In genomic region chr15:90309050-90309449, GRCh38 we compare ENCODE assay signal across 21 cellular contexts. TPM values are rescaled to one million over a fixed set of nuclear protein-coding genes. Genes with fewer than 3 reads are reported as not detected.
A peak's percentile ranks its signal among the peaks of the same experiment; 100 is the strongest.
DNase-seq lines count a peak whose midpoint lies in the region; ATAC-seq, FAIRE-seq and TF ChIP-seq lines count a peak whose summit lies in the region.
"Had no signal": no experiment of that assay in that cellular context is flagged by ENCODE, and none has a peak within 500 bp of the region (broad histone marks: within the 10 kb centered on the region; RNA-seq: fewer than 3 reads in every experiment).

No MANE protein-coding gene starts in this region.

- peaks cover 29% of the 10 kb centered on the region for H3K4me1 Mint-ChIP-seq in activated CD8-positive, alpha-beta memory T cell treated with anti-CD3 and anti-CD28 coated beads, Interleukin-2, amount 10 ng/mL, durations not matched to agents 7 days and 5 days
- no peaks in the 10 kb centered on the region for H3K4me1 Mint-ChIP-seq in osteocyte (ENCODE audit: unreplicated experiment)

- H3K9me3 Mint-ChIP-seq in activated CD8-positive, alpha-beta memory T cell treated with anti-CD3 and anti-CD28 coated beads, Interleukin-2, amount 10 ng/mL, durations not matched to agents 7 days and 5 days (ENCODE audit: low read depth) = no peaks in the 10 kb centered on the region
- no peaks in the 10 kb centered on the region for H3K9me3 Mint-ChIP-seq in osteocyte (ENCODE audit: unreplicated experiment)

- no peak overlapping the region for H4K5ac ChIP-seq in H1 (ENCODE audit: insufficient read length, low read depth, low read length)

- H2BK15ac ChIP-seq in H1 (ENCODE audit: low read length) = no peak overlapping the region
- no peak overlapping the region for H2BK15ac ChIP-seq in neuronal stem cell (ENCODE audit: low read length)

- no peak overlapping the region for H3K4me2 ChIP-seq in H1 (ENCODE audit: insufficient read depth in 1 of 2, low read depth in 2 of 2, low read length in 2 of 2)
- no peak overlapping the region for H3K4me2 ChIP-seq in neuronal stem cell (ENCODE audit: insufficient read depth, low read length, poor library complexity, severe bottlenecking)

- no peaks in the 10 kb centered on the region; the same call in 1 of the 2 replicates for H3K23me2 ChIP-seq in H1 (ENCODE audit: low read depth, low read length)

- TF ChIP-seq CTCF in H1 (IDR thresholded peaks at IDR 0.05; ENCODE audit: control extremely low read depth in 1 of 3, insufficient read depth in 1 of 3, low read depth in 1 of 3, low read length in 3 of 3) = no peak
- TF ChIP-seq CTCF in osteocyte (IDR thresholded peaks at IDR 0.05) = no peak

- H3K4me3 Mint-ChIP-seq in activated CD8-positive, alpha-beta memory T cell treated with anti-CD3 and anti-CD28 coated beads, Interleukin-2, amount 10 ng/mL, durations not matched to agents 7 days and 5 days = no peak overlapping the region
- no peak overlapping the region for H3K4me3 Mint-ChIP-seq in osteocyte (ENCODE audit: unreplicated experiment)

- H3K27me3 Mint-ChIP-seq in activated CD8-positive, alpha-beta memory T cell treated with anti-CD3 and anti-CD28 coated beads, Interleukin-2, amount 10 ng/mL, durations not matched to agents 7 days and 5 days = peaks cover 26% of the 10 kb centered on the region
- peaks cover 25% of the 10 kb centered on the region for H3K27me3 Mint-ChIP-seq in osteocyte (ENCODE audit: unreplicated experiment)

- no peaks in the 10 kb centered on the region for H3K36me3 Mint-ChIP-seq in activated CD8-positive, alpha-beta memory T cell treated with anti-CD3 and anti-CD28 coated beads, Interleukin-2, amount 10 ng/mL, durations not matched to agents 7 days and 5 days
- peaks cover 5% of the 10 kb centered on the region for H3K36me3 Mint-ChIP-seq in osteocyte (ENCODE audit: unreplicated experiment)

- H2AK5ac ChIP-seq in H1 (ENCODE audit: low read depth, low read length) (0 out of 2 replicates have a peak overlapping the region, but pooled peaks have one; percentile 24), neuronal stem cell (ENCODE audit: low read depth, low read length) (no peak overlapping the region)

- no peak overlapping the region for H3K56ac ChIP-seq in H1 (replicated peaks; ENCODE audit: insufficient read length, low read depth, low read length)

- WGBS in H1 (ENCODE audit: extremely low coverage in 1 of 2, insufficient coverage in 1 of 2, insufficient read length in 1 of 2, insufficient replicate concordance in 2 of 2, low coverage in 1 of 2, low lambda C conversion rate in 2 of 2, missing lambda C conversion rate in 1 of 2), 2 experiments = 87% methylated on average over 4 of the region's 4 CpGs; no CpG with 5 or more reads in 1 of the 2 experiments
- no CpG with 5 or more reads among the region's 4 CpGs for WGBS in neuronal stem cell (ENCODE audit: extremely low coverage in 2 of 2, insufficient read length in 2 of 2, insufficient replicate concordance in 1 of 2), 2 donors

- H2BK12ac ChIP-seq in H1 (ENCODE audit: low read depth, low read length) (no peak overlapping the region), neuronal stem cell (ENCODE audit: low read length) (no peak overlapping the region)

- H3K9me3 ChIP-seq in H1 (ENCODE audit: insufficient read depth in 2 of 2, low read depth in 1 of 2, low read length in 1 of 2) (no peaks in the 10 kb centered on the region), neuronal stem cell (replicated peaks in 1 of 2; ENCODE audit: control insufficient read depth in 2 of 2, insufficient read depth in 1 of 2, low read depth in 1 of 2, low read length in 2 of 2) (no peaks in the 10 kb centered on the region)

- H3K4ac ChIP-seq in H1 (replicated peaks; ENCODE audit: insufficient read length, low read depth, low read length) = no peak overlapping the region
- no peak overlapping the region for H3K4ac ChIP-seq in neuronal stem cell (ENCODE audit: low read length)

- H3K79me1 ChIP-seq in H1 (ENCODE audit: low read depth, low read length) (no peaks in the 10 kb centered on the region), neuronal stem cell (ENCODE audit: low read depth, low read length) (no peaks in the 10 kb centered on the region)

- TF ChIP-seq RAD21 in H1 (IDR thresholded peaks at IDR 0.05 in 1 of 2, conservative IDR thresholded peaks at IDR 0.05 in 1 of 2; ENCODE audit: low read depth in 2 of 2, low read length in 2 of 2) = no peak

- FAIRE-seq in H1 (lab: Jason Lieb, UNC) = no peak
- FAIRE-seq: GM19239 had no signal

- POLR2A ChIA-PET in H1 (lab: Charles Lee; ENCODE audit: partially characterized antibody) = no interaction called here

- H3K23ac ChIP-seq in H1 (ENCODE audit: insufficient read length) = no peak overlapping the region
- no peak overlapping the region for H3K23ac ChIP-seq in neuronal stem cell (ENCODE audit: low read depth, low read length, poor library complexity)

- CTCF ChIA-PET in activated CD8-positive, alpha-beta memory T cell treated with anti-CD3 and anti-CD28 coated beads, Interleukin-2, amount 10 ng/mL, durations not matched to agents 7 days and 5 days (lab: Charles Lee) = interaction anchor here (2.0 to 7.3 kb wide), 3 partner anchors 8 to 16 kb away, joined by 8 to 65 read pairs (median 13); no protein-coding TSS in a partner anchor
- CTCF ChIA-PET in H1 (lab: Charles Lee; ENCODE audit: partially characterized antibody) = interaction anchor here (0.6 to 3.2 kb wide), 4 partner anchors 8 to 803 kb away, joined by 3 to 21 read pairs (median 8); no protein-coding TSS in a partner anchor

- H3K4me3 ChIP-seq in H1 (ENCODE audit: extremely low read depth in 1 of 4, insufficient read depth in 2 of 4, low read depth in 3 of 4, low read length in 4 of 4) = no peak overlapping the region
- no peak overlapping the region for H3K4me3 ChIP-seq in neuronal stem cell (ENCODE audit: low read length in 2 of 2)

- no peaks in the 10 kb centered on the region for H3K27me3 ChIP-seq in H1 (replicated peaks in 1 of 4; ENCODE audit: control insufficient read depth in 3 of 4, extremely low read depth in 1 of 4, insufficient read depth in 3 of 4, low read length in 3 of 4)
- no peaks in the 10 kb centered on the region for H3K27me3 ChIP-seq in neuronal stem cell (ENCODE audit: control insufficient read depth in 3 of 3, insufficient read depth in 3 of 3, low read depth in 1 of 3, low read length in 3 of 3)

- H3K14ac ChIP-seq in H1 (ENCODE audit: insufficient read length) = no peak overlapping the region
- H3K14ac ChIP-seq in neuronal stem cell (ENCODE audit: low read length) = no peak overlapping the region

- no peak overlapping the region for H2AFZ ChIP-seq in H1 (ENCODE audit: low read length)
- H2AFZ ChIP-seq in neuronal stem cell (ENCODE audit: low read length) = no peak overlapping the region

- no peaks in the 10 kb centered on the region for H3K4me1 ChIP-seq in H1 (replicated peaks in 1 of 4; ENCODE audit: control insufficient read depth in 3 of 4, insufficient read depth in 4 of 4, low read length in 3 of 4)
- H3K4me1 ChIP-seq in neuronal stem cell (ENCODE audit: control insufficient read depth in 2 of 2, insufficient read depth in 1 of 2, low read depth in 1 of 2, low read length in 2 of 2) = peaks cover 0 to 2% of the 10 kb centered on the region in 2 donors

- H3K27ac ChIP-seq in H1 (ENCODE audit: low read depth, low read length) (no peak overlapping the region), neuronal stem cell (replicated peaks; ENCODE audit: low read length) (no peak overlapping the region)
- H3K27ac ChIP-seq: C4-2B had no signal

- peak; percentile 38 for DNase-seq in activated CD8-positive, alpha-beta memory T cell treated with anti-CD3 and anti-CD28 coated beads, Interleukin-2, amount 10 ng/mL, durations not matched to agents 7 days and 5 days
- DNase-seq in activated CD8-positive, alpha-beta memory T cell treated with anti-CD3 and anti-CD28 coated beads, Interleukin-2, amount 50 U/mL, for 48 hours = no peak
- DNase-seq in NCI-H2227 treated with DMSO at 0.1 percent for 48 hours (lab: John Stamatoyannopoulos, UW) (peak; percentile 22), H1 (ENCODE audit: low read depth in 1 of 2, low spot score in 2 of 2) (peak in 1 of 2 experiments; percentile 20), osteocyte (ENCODE audit: extremely low spot score, unreplicated experiment) (peak; percentile 36), T1000 (lab: John Stamatoyannopoulos, UW) (no peak), neuronal stem cell (ENCODE audit: low spot score) (no peak), DMS153 treated with DMSO at 0.1 percent for 48 hours (lab: John Stamatoyannopoulos, UW; ENCODE audit: unreplicated experiment) (no peak)
- DNase-seq: DMS53, GDM1, Kasumi-1, NCI-H1092, NCI-H1436, NCI-H187 treated with DMSO at 0.1 percent for 48 hours, NCI-H2107, NCI-H510A, NCI-H748 treated with DMSO at 0.1 percent for 48 hours had no signal

- no peak overlapping the region for H2BK20ac ChIP-seq in H1 (ENCODE audit: low read length)

- ATAC-seq in activated CD8-positive, alpha-beta memory T cell treated with anti-CD3 and anti-CD28 coated beads, Interleukin-2, amount 10 ng/mL, durations not matched to agents 7 days and 5 days = no peak
- ATAC-seq: Panc1 had no signal

- no peak overlapping the region for H2BK120ac ChIP-seq in H1 (replicated peaks; ENCODE audit: low read depth, low read length)
- no peak overlapping the region for H2BK120ac ChIP-seq in neuronal stem cell (ENCODE audit: low read depth, low read length)

- no peak overlapping the region for H2BK5ac ChIP-seq in H1 (ENCODE audit: low read depth, low read length)
- H2BK5ac ChIP-seq in neuronal stem cell (ENCODE audit: low read length) = no peak overlapping the region

- no peak overlapping the region for H3K27ac Mint-ChIP-seq in activated CD8-positive, alpha-beta memory T cell treated with anti-CD3 and anti-CD28 coated beads, Interleukin-2, amount 10 ng/mL, durations not matched to agents 7 days and 5 days
- no peak overlapping the region for H3K27ac Mint-ChIP-seq in osteocyte (ENCODE audit: unreplicated experiment)

- H3K36me3 ChIP-seq in H1 (ENCODE audit: control insufficient read depth in 2 of 4, insufficient read depth in 4 of 4, low read length in 3 of 4) (no peaks in the 10 kb centered on the region; a peak in 1 of 8 replicates), neuronal stem cell (replicated peaks in 1 of 2; ENCODE audit: control insufficient read depth in 2 of 2, insufficient read depth in 2 of 2, low read length in 2 of 2) (no peaks in the 10 kb centered on the region)

- no peak overlapping the region for H3K18ac ChIP-seq in H1 (ENCODE audit: extremely low read depth, low read length)
- H3K18ac ChIP-seq in neuronal stem cell (ENCODE audit: low read length) = no peak overlapping the region

- H3K79me2 ChIP-seq in H1 (ENCODE audit: control insufficient read depth in 1 of 2, insufficient read depth in 2 of 2, low read length in 2 of 2) = no peaks in the 10 kb centered on the region

- no peak overlapping the region for H4K91ac ChIP-seq in H1 (replicated peaks; ENCODE audit: insufficient read length, low read length)
- no peak overlapping the region for H4K91ac ChIP-seq in neuronal stem cell (ENCODE audit: low read depth, low read length, poor library complexity)

- H4K8ac ChIP-seq in H1 (ENCODE audit: extremely low read depth, insufficient read depth, low read length) (no peak overlapping the region), neuronal stem cell (ENCODE audit: low read depth, low read length) (no peak overlapping the region)

- H3K9ac ChIP-seq in H1 (replicated peaks in 1 of 4; ENCODE audit: extremely low read depth in 1 of 4, low read depth in 3 of 4, low read length in 3 of 4) (no peak overlapping the region), neuronal stem cell (ENCODE audit: low read depth, low read length, poor library complexity) (no peak overlapping the region)

- no peak for TF ChIP-seq POLR2A in H1 (IDR thresholded peaks at IDR 0.05; ENCODE audit: control extremely low read depth in 1 of 2, low read depth in 2 of 2, low read length in 2 of 2)

- H4K20me1 ChIP-seq in H1 (replicated peaks in 1 of 2; ENCODE audit: control insufficient read depth in 1 of 2, insufficient read depth in 2 of 2, low read length in 2 of 2) = no peaks in the 10 kb centered on the region

- no peak for TF ChIP-seq EP300 in H1 (IDR thresholded peaks at IDR 0.05; ENCODE audit: borderline replicate concordance in 1 of 2, low read depth in 2 of 2, low read length in 2 of 2)

RNA-seq across cellular contexts. Expression of gene ZNF774, which starts 43.0 kb away (rescaled TPM):
- 1 to 10 TPM; 1.6 to 2.1 TPM for total RNA-seq in activated CD8-positive, alpha-beta memory T cell treated with anti-CD3 and anti-CD28 coated beads, Interleukin-2, amount 10 ng/mL, durations not matched to agents 7 days and 5 days
- 2.3 and 2.6 TPM in 2 replicates for total RNA-seq in H1 (2021; fragmentation: NEBNext Ultra II Directional; extraction: Animal tissue kit (Norgen Biotek cat#: 25700))
- 0.82 and 0.96 TPM in 2 replicates for polyA plus RNA-seq in H1 (2011; rRNA removed)
- 1.3 TPM for polyA plus RNA-seq in H1 (2011; cell fraction: cytosol; rRNA removed)
- polyA plus RNA-seq in H1 (2011; cell fraction: nucleus; rRNA removed) = 1.5 TPM
- 1.1 to 1.5 TPM (median 1.4 TPM) in 4 replicates for polyA plus RNA-seq in H1 (2012, experiment 1 of 2)
- polyA plus RNA-seq in H1 (2012, experiment 2 of 2) = 0.59 TPM
- 1.5 TPM for polyA plus RNA-seq in H1 (2013, experiment 1 of 2)
- polyA plus RNA-seq in H1 (2013, experiment 2 of 2) = 1.7 TPM
- 1.4 and 1.5 TPM in 2 replicates for polyA minus RNA-seq in H1 (2011; rRNA and poly(A)+ RNA removed)
- 1.9 TPM for polyA minus RNA-seq in H1 (2011; cell fraction: cytosol; rRNA and poly(A)+ RNA removed)
- polyA minus RNA-seq in H1 (2011; cell fraction: nucleus; rRNA and poly(A)+ RNA removed) = 3.2 TPM
- total RNA-seq in osteocyte = 1.6 and 3.1 TPM in 2 replicates
- polyA plus RNA-seq in neuronal stem cell (2013, experiment 1 of 2) = 2.5 TPM
- polyA plus RNA-seq in neuronal stem cell (2013, experiment 2 of 2) = 2.8 TPM

RNA-seq across cellular contexts. Expression of gene NGRN, which starts 43.6 kb away (rescaled TPM):
- total RNA-seq in activated CD8-positive, alpha-beta memory T cell treated with anti-CD3 and anti-CD28 coated beads, Interleukin-2, amount 10 ng/mL, durations not matched to agents 7 days and 5 days = 10 to 100 TPM; 30.1 to 34.9 TPM
- 101 and 102 TPM in 2 replicates for total RNA-seq in H1 (2021; fragmentation: NEBNext Ultra II Directional; extraction: Animal tissue kit (Norgen Biotek cat#: 25700))
- polyA plus RNA-seq in H1 (2011; rRNA removed) = 59.4 and 60.1 TPM in 2 replicates
- polyA plus RNA-seq in H1 (2011; cell fraction: cytosol; rRNA removed) = 79.9 TPM
- 44.8 TPM for polyA plus RNA-seq in H1 (2011; cell fraction: nucleus; rRNA removed)
- 65.6 to 86.2 TPM (median 72.5 TPM) in 4 replicates for polyA plus RNA-seq in H1 (2012, experiment 1 of 2)
- 48.2 TPM for polyA plus RNA-seq in H1 (2012, experiment 2 of 2)
- polyA plus RNA-seq in H1 (2013, experiment 1 of 2) = 61.7 TPM
- 61.3 TPM for polyA plus RNA-seq in H1 (2013, experiment 2 of 2)
- 50.6 and 54.8 TPM in 2 replicates for polyA minus RNA-seq in H1 (2011; rRNA and poly(A)+ RNA removed)
- 22.3 TPM for polyA minus RNA-seq in H1 (2011; cell fraction: cytosol; rRNA and poly(A)+ RNA removed)
- 29.1 TPM for polyA minus RNA-seq in H1 (2011; cell fraction: nucleus; rRNA and poly(A)+ RNA removed)
- 92.3 and 94.8 TPM in 2 replicates for total RNA-seq in osteocyte
- polyA plus RNA-seq in neuronal stem cell (2013, experiment 1 of 2) = 106 TPM
- 104 TPM for polyA plus RNA-seq in neuronal stem cell (2013, experiment 2 of 2)

RNA-seq across cellular contexts. Expression of gene TTLL13, which starts 59.7 kb away (rescaled TPM):
- total RNA-seq in activated CD8-positive, alpha-beta memory T cell treated with anti-CD3 and anti-CD28 coated beads, Interleukin-2, amount 10 ng/mL, durations not matched to agents 7 days and 5 days = 1 to 10 TPM in 1 of 2 experiments, under 1 TPM in 1; 0.80 to 1.1 TPM
- 0.19 TPM in 1 of 2 replicates, not detected in the other for total RNA-seq in H1 (2021; fragmentation: NEBNext Ultra II Directional; extraction: Animal tissue kit (Norgen Biotek cat#: 25700))
- polyA plus RNA-seq in H1 (2011; rRNA removed) = 0.03 and 0.05 TPM in 2 replicates
- polyA plus RNA-seq in H1 (2011; cell fraction: cytosol; rRNA removed) = not detected
- 0.16 TPM for polyA plus RNA-seq in H1 (2011; cell fraction: nucleus; rRNA removed)
- 0.39 TPM in 1 of 4 replicates, not detected in the others for polyA plus RNA-seq in H1 (2012, experiment 1 of 2)
- not detected for polyA plus RNA-seq in H1 (2012, experiment 2 of 2)
- polyA plus RNA-seq in H1 (2013, experiment 1 of 2) = 0.02 TPM
- 0.04 TPM for polyA plus RNA-seq in H1 (2013, experiment 2 of 2)
- polyA minus RNA-seq in H1 (2011; rRNA and poly(A)+ RNA removed) = 0.09 and 0.27 TPM in 2 replicates
- not detected for polyA minus RNA-seq in H1 (2011; cell fraction: cytosol; rRNA and poly(A)+ RNA removed)
- polyA minus RNA-seq in H1 (2011; cell fraction: nucleus; rRNA and poly(A)+ RNA removed) = not detected
- total RNA-seq in osteocyte = not detected in 2 replicates
- polyA plus RNA-seq in neuronal stem cell (2013, experiment 1 of 2) = 0.32 TPM
- 0.10 TPM for polyA plus RNA-seq in neuronal stem cell (2013, experiment 2 of 2)
- total RNA-seq: MCF 10A had no signal

Comparison
In these comparisons a context has a peak if more than half of its experiments do, and no peak if none do; other contexts are left out.
1. DNase-seq: peak in activated CD8-positive, alpha-beta memory T cell treated with anti-CD3 and anti-CD28 coated beads, Interleukin-2, amount 10 ng/mL, durations not matched to agents 7 days and 5 days (single experiment), NCI-H2227 treated with DMSO at 0.1 percent for 48 hours (single experiment) and osteocyte (single experiment); none in activated CD8-positive, alpha-beta memory T cell treated with anti-CD3 and anti-CD28 coated beads, Interleukin-2, amount 50 U/mL, for 48 hours (single experiment), T1000 (single experiment), neuronal stem cell (single experiment) and DMS153 treated with DMSO at 0.1 percent for 48 hours (single experiment).